1 cellular context compared by ENCODE assay signal in the genomic region with DNA sequence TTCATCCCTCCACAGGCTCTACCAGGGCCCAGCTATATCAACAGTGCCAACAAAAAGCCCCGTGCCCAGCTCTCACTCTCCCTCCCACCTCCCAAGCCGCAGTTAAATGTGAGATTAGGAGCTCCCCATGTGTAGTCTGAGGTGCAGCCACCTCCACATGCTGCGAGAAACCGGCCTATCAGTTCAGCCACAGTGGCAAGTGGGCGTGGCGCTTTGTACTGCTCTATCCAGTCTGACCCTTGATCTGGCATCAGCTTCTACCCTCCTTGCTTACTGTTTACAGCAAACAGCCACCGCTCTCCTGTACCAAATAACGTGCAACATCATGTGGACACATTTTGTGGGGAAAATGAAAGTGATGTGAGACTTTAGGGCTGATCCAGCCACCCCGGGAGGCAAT.
TF ChIP-seq lines count a peak whose summit lies in the region.

No MANE protein-coding gene starts in this region.

TF ChIP-seq in K562, 482 proteins besides CTCF, POLR2A, EP300 and RAD21 (continued from another document):
- TF ChIP-seq, protein P1, sequence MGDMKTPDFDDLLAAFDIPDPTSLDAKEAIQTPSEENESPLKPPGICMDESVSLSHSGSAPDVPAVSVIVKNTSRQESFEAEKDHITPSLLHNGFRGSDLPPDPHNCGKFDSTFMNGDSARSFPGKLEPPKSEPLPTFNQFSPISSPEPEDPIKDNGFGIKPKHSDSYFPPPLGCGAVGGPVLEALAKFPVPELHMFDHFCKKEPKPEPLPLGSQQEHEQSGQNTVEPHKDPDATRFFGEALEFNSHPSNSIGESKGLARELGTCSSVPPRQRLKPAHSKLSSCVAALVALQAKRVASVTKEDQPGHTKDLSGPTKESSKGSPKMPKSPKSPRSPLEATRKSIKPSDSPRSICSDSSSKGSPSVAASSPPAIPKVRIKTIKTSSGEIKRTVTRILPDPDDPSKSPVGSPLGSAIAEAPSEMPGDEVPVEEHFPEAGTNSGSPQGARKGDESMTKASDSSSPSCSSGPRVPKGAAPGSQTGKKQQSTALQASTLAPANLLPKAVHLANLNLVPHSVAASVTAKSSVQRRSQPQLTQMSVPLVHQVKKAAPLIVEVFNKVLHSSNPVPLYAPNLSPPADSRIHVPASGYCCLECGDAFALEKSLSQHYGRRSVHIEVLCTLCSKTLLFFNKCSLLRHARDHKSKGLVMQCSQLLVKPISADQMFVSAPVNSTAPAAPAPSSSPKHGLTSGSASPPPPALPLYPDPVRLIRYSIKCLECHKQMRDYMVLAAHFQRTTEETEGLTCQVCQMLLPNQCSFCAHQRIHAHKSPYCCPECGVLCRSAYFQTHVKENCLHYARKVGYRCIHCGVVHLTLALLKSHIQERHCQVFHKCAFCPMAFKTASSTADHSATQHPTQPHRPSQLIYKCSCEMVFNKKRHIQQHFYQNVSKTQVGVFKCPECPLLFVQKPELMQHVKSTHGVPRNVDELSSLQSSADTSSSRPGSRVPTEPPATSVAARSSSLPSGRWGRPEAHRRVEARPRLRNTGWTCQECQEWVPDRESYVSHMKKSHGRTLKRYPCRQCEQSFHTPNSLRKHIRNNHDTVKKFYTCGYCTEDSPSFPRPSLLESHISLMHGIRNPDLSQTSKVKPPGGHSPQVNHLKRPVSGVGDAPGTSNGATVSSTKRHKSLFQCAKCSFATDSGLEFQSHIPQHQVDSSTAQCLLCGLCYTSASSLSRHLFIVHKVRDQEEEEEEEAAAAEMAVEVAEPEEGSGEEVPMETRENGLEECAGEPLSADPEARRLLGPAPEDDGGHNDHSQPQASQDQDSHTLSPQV (IDR thresholded peaks at IDR 0.05), result 0 out of 2 replicates have a peak, but pooled peaks have one; percentile 53
- no peak for TF ChIP-seq SAFB2 (IDR thresholded peaks at IDR 0.05; ENCODE audit: borderline replicate concordance, low read depth, low read length, severe bottlenecking)
- no peak for TF ChIP-seq KAT7 (CRISPR knock-in tag; IDR thresholded peaks at IDR 0.05; ENCODE audit: borderline replicate concordance)
- no peak for TF ChIP-seq FOXJ2 (tag; IDR thresholded peaks at IDR 0.05)
- no peak for TF ChIP-seq SMAD1 (IDR thresholded peaks at IDR 0.05; ENCODE audit: low read depth, low read length, partially characterized antibody)
- TF ChIP-seq ZNF263 (CRISPR knock-in tag; IDR thresholded peaks at IDR 0.05; ENCODE audit: borderline replicate concordance), result no peak
- TF ChIP-seq ARHGAP35 (IDR thresholded peaks at IDR 0.05; ENCODE audit: partially characterized antibody), result no peak
- TF ChIP-seq, protein P2, sequence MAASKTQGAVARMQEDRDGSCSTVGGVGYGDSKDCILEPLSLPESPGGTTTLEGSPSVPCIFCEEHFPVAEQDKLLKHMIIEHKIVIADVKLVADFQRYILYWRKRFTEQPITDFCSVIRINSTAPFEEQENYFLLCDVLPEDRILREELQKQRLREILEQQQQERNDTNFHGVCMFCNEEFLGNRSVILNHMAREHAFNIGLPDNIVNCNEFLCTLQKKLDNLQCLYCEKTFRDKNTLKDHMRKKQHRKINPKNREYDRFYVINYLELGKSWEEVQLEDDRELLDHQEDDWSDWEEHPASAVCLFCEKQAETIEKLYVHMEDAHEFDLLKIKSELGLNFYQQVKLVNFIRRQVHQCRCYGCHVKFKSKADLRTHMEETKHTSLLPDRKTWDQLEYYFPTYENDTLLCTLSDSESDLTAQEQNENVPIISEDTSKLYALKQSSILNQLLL (CRISPR knock-in tag; IDR thresholded peaks at IDR 0.05; ENCODE audit: borderline replicate concordance), result no peak
- TF ChIP-seq MECOM (CRISPR knock-in tag; IDR thresholded peaks at IDR 0.05), result no peak
- no peak for TF ChIP-seq TGIF2 (CRISPR knock-in tag; IDR thresholded peaks at IDR 0.05)
- peak; percentile 74; the same call in 1 of the 2 replicates for TF ChIP-seq KLF13 (tag; IDR thresholded peaks at IDR 0.05; ENCODE audit: borderline replicate concordance, low read depth)
- no peak for TF ChIP-seq ETV1 (tag; conservative IDR thresholded peaks at IDR 0.05; ENCODE audit: low read depth)
- peak; percentile 24 for TF ChIP-seq TBP (optimal IDR thresholded peaks at IDR 0.05; ENCODE audit: low read depth, low read length)
- no peak for TF ChIP-seq SRF (CRISPR knock-in tag; IDR thresholded peaks at IDR 0.05)
- no peak for TF ChIP-seq YBX1 (IDR thresholded peaks at IDR 0.05)
- no peak for TF ChIP-seq KAT2B (IDR thresholded peaks at IDR 0.05; ENCODE audit: low read depth, low read length)
- TF ChIP-seq HCFC1 (IDR thresholded peaks at IDR 0.05; ENCODE audit: low read depth, low read length), result no peak
- no peak for TF ChIP-seq PCBP2 (IDR thresholded peaks at IDR 0.05; ENCODE audit: low read depth, low read length, poor library complexity, severe bottlenecking)
- TF ChIP-seq, protein P3, sequence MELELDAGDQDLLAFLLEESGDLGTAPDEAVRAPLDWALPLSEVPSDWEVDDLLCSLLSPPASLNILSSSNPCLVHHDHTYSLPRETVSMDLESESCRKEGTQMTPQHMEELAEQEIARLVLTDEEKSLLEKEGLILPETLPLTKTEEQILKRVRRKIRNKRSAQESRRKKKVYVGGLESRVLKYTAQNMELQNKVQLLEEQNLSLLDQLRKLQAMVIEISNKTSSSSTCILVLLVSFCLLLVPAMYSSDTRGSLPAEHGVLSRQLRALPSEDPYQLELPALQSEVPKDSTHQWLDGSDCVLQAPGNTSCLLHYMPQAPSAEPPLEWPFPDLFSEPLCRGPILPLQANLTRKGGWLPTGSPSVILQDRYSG (tag; conservative IDR thresholded peaks at IDR 0.05; ENCODE audit: low read depth), result no peak
- no peak for TF ChIP-seq ZNF174 (CRISPR knock-in tag; IDR thresholded peaks at IDR 0.05)
- TF ChIP-seq SMC3 (conservative IDR thresholded peaks at IDR 0.05; ENCODE audit: insufficient read depth, low read depth, low read length), result no peak
- TF ChIP-seq ARNT (IDR thresholded peaks at IDR 0.05), result no peak
- no peak for TF ChIP-seq CCAR2 (IDR thresholded peaks at IDR 0.05; ENCODE audit: low read depth, low read length)
- TF ChIP-seq, protein P4, sequence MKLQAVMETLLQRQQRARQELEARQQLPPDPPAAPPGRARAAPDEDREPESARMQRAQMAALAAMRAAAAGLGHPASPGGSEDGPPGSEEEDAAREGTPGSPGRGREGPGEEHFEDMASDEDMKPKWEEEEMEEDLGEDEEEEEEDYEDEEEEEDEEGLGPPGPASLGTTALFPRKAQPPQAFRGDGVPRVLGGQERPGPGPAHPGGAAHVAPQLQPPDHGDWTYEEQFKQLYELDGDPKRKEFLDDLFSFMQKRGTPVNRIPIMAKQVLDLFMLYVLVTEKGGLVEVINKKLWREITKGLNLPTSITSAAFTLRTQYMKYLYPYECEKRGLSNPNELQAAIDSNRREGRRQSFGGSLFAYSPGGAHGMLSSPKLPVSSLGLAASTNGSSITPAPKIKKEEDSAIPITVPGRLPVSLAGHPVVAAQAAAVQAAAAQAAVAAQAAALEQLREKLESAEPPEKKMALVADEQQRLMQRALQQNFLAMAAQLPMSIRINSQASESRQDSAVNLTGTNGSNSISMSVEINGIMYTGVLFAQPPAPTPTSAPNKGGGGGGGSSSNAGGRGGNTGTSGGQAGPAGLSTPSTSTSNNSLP (IDR thresholded peaks at IDR 0.05; ENCODE audit: borderline replicate concordance, low read depth, low read length), result no peak
- TF ChIP-seq, protein P5, sequence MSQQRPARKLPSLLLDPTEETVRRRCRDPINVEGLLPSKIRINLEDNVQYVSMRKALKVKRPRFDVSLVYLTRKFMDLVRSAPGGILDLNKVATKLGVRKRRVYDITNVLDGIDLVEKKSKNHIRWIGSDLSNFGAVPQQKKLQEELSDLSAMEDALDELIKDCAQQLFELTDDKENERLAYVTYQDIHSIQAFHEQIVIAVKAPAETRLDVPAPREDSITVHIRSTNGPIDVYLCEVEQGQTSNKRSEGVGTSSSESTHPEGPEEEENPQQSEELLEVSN (IDR thresholded peaks at IDR 0.05; ENCODE audit: borderline replicate concordance in 1 of 2, extremely low read depth in 1 of 2, insufficient read depth in 1 of 2, insufficient read length in 1 of 2, low read depth in 1 of 2, low read length in 1 of 2, poor library complexity in 1 of 2, severe bottlenecking in 1 of 2), result peak in 1 of 2 experiments; percentile 22
- TF ChIP-seq ZNF764 (CRISPR knock-in tag; IDR thresholded peaks at IDR 0.05; ENCODE audit: low read depth), result no peak
- no peak for TF ChIP-seq ZKSCAN3 (CRISPR knock-in tag; IDR thresholded peaks at IDR 0.05)
- TF ChIP-seq EP400 (IDR thresholded peaks at IDR 0.05), result 0 out of 2 replicates have a peak, but pooled peaks have one; percentile 39
- TF ChIP-seq FOXA3 (CRISPR knock-in tag; conservative IDR thresholded peaks at IDR 0.05 in 1 of 2, IDR thresholded peaks at IDR 0.05 in 1 of 2), result no peak
- TF ChIP-seq JUND (IDR thresholded peaks at IDR 0.05; ENCODE audit: borderline replicate concordance, low read depth, low read length), result 0 out of 2 replicates have a peak, but pooled peaks have one; percentile 3
- no peak for TF ChIP-seq JUND (tag; IDR thresholded peaks at IDR 0.05; ENCODE audit: borderline replicate concordance, low read depth, low read length)
- no peak for TF ChIP-seq MEF2D (tag; conservative IDR thresholded peaks at IDR 0.05; ENCODE audit: low read depth)
- no peak for TF ChIP-seq ZNF695 (CRISPR knock-in tag; IDR thresholded peaks at IDR 0.05)
- no peak for TF ChIP-seq FOS (IDR thresholded peaks at IDR 0.05; ENCODE audit: extremely low read depth, insufficient read length)
- TF ChIP-seq ZSCAN29 (IDR thresholded peaks at IDR 0.05), result no peak
- TF ChIP-seq HLTF (IDR thresholded peaks at IDR 0.05), result no peak
- no peak for TF ChIP-seq NR4A1 (CRISPR knock-in tag; IDR thresholded peaks at IDR 0.05)
- TF ChIP-seq NR4A1 (tag; IDR thresholded peaks at IDR 0.05), result no peak
- TF ChIP-seq TSC22D4 (tag; IDR thresholded peaks at IDR 0.05), result no peak
